8 cellular contexts compared by ENCODE assay signal in genomic region chr15:53346583-53346982, GRCh38.
"Had no signal": no experiment of that assay in that cellular context is flagged by ENCODE, and none has a peak within 500 bp of the region (broad histone marks: within the 10 kb centered on the region; RNA-seq: fewer than 3 reads in every experiment).

No MANE protein-coding gene starts in this region.

- H3K4me2 ChIP-seq: GM23338 had no signal

- FAIRE-seq: H1, H54, HTR-8/SVneo, K562 had no signal

- H3K4me3 ChIP-seq: GM23338, K562 had no signal

- H3K4me3 Mint-ChIP-seq: GM23338, H9 had no signal

- ATAC-seq: GM23338, K562 had no signal

- DNase-seq: H9, HCEC 1CT, IMR-90 had no signal

- H3K9me3 Mint-ChIP-seq: GM23338, H9 had no signal

- H3K27ac Mint-ChIP-seq: GM23338, H9 had no signal
